Comparison of ENCODE assay signal across 24 cellular contexts in genomic region chr7:142428094-142428493, GRCh38.
"Had no signal": no experiment of that assay in that cellular context is flagged by ENCODE, and none has a peak within 500 bp of the region (broad histone marks: within the 10 kb centered on the region; RNA-seq: fewer than 3 reads in every experiment).

No MANE protein-coding gene starts in this region.

- H3K27ac Mint-ChIP-seq: dendritic cell treated with granulocyte-macrophage colony-stimulating factor and Interleukin-4, amounts not matched to agents 40 ng/mL and 50 ng/mL, for 4 days; effector memory CD8-positive, alpha-beta T cell; endodermal cell; mesothelial cell of epicardium; naive B cell had no signal

- H3K9me3 Mint-ChIP-seq: dendritic cell treated with granulocyte-macrophage colony-stimulating factor and Interleukin-4, amounts not matched to agents 40 ng/mL and 50 ng/mL, for 4 days; effector memory CD8-positive, alpha-beta T cell; endodermal cell; mesothelial cell of epicardium; naive B cell had no signal

- H3K4me1 Mint-ChIP-seq: endodermal cell, naive B cell had no signal

- DNase-seq: colonic mucosa; cortex of kidney; effector CD8-positive, alpha-beta T cell; effector memory CD8-positive, alpha-beta T cell; endodermal cell; erythroblast; esophagus squamous epithelium; foreskin fibroblast; foreskin melanocyte; gastrocnemius medialis; glutamatergic neuron; head of caudate nucleus; heart right ventricle; hippocampal formation; left cardiac atrium; left lung; left ventricle myocardium superior; lower lobe of right lung; mesenchymal stem cell; mucosa of descending colon; naive B cell had no signal

- H3K4me3 Mint-ChIP-seq: dendritic cell treated with granulocyte-macrophage colony-stimulating factor and Interleukin-4, amounts not matched to agents 40 ng/mL and 50 ng/mL, for 4 days; effector memory CD8-positive, alpha-beta T cell; endodermal cell; mesothelial cell of epicardium; naive B cell had no signal

- H3K36me3 Mint-ChIP-seq: mesothelial cell of epicardium, naive B cell had no signal

- H3K27me3 Mint-ChIP-seq: dendritic cell treated with granulocyte-macrophage colony-stimulating factor and Interleukin-4, amounts not matched to agents 40 ng/mL and 50 ng/mL, for 4 days had no signal

- ATAC-seq: effector memory CD8-positive, alpha-beta T cell; esophagus mucosa; gastrocnemius medialis; heart right ventricle; left cardiac atrium; left lung; left ventricle myocardium superior; lower lobe of right lung; mucosa of descending colon had no signal
